8 cellular contexts compared by ENCODE assay signal in the genomic region with DNA sequence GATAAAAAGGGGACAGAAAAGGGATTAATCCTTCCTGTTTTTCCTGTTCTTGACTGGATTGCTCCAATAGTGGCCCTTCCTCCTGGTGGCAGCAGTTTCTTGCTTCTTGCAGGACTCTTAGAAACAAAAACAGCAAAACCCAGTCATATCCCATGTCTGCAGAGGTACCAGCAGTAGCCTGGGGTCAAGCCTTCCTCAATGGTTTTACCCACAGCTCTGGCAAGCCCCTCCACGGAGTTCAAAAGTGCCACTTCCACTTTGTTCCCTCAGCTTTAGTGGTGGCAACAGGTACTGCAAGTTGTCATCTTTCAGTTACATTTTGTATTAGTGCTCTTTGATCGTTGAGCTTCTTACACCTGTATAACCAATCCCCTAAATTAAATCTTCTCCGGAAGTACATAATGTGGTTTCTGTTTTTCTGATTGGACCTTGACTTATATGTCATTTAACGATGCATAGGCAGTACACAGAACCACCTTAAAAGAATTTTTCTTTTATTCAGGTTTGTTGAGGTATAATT. TPM values are rescaled to one million over a fixed set of nuclear protein-coding genes. Genes with fewer than 3 reads are reported as not detected.
A peak's percentile ranks its signal among the peaks of the same experiment; 100 is the strongest.
DNase-seq lines count a peak whose midpoint lies in the region; ATAC-seq and TF ChIP-seq lines count a peak whose summit lies in the region.

No MANE protein-coding gene starts in this region.

- peaks cover 13% of the 10 kb centered on the region for H3K27me3 Mint-ChIP-seq in activated CD8-positive, alpha-beta memory T cell treated with anti-CD3 and anti-CD28 coated beads, Interleukin-2, amount 10 ng/mL, durations not matched to agents 7 days and 5 days

- no peak overlapping the region for H3K4me3 ChIP-seq in neural cell (ENCODE audit: low read length)

- no peaks in the 10 kb centered on the region for H3K79me2 ChIP-seq in neural cell (replicated peaks; ENCODE audit: insufficient read depth, low read length)

- H3K4me3 Mint-ChIP-seq in activated CD8-positive, alpha-beta memory T cell treated with anti-CD3 and anti-CD28 coated beads, Interleukin-2, amount 10 ng/mL, durations not matched to agents 7 days and 5 days = no peak overlapping the region

- no peaks in the 10 kb centered on the region for H3K9me3 Mint-ChIP-seq in activated CD8-positive, alpha-beta memory T cell treated with anti-CD3 and anti-CD28 coated beads, Interleukin-2, amount 10 ng/mL, durations not matched to agents 7 days and 5 days (ENCODE audit: low read depth)

- H3K36me3 ChIP-seq in neural cell (ENCODE audit: insufficient read depth, low read length) = no peaks in the 10 kb centered on the region

- no peaks in the 10 kb centered on the region for H3K36me3 Mint-ChIP-seq in activated CD8-positive, alpha-beta memory T cell treated with anti-CD3 and anti-CD28 coated beads, Interleukin-2, amount 10 ng/mL, durations not matched to agents 7 days and 5 days

- TF ChIP-seq RAD21 in neural cell (conservative IDR thresholded peaks at IDR 0.05) = no peak

- no peaks in the 10 kb centered on the region for H3K9me3 ChIP-seq in neural cell (ENCODE audit: low read length)

- no peaks in the 10 kb centered on the region for H4K20me1 ChIP-seq in neural cell (ENCODE audit: insufficient read depth)

- H3F3A ChIP-seq in neural cell (ENCODE audit: insufficient read depth, low read length, poor library complexity, severe bottlenecking) = no peaks in the 10 kb centered on the region

- ATAC-seq in activated CD8-positive, alpha-beta memory T cell treated with anti-CD3 and anti-CD28 coated beads, Interleukin-2, amount 10 ng/mL, durations not matched to agents 7 days and 5 days = peak; percentile 73
- ATAC-seq in GM21786 (IDR thresholded peaks at IDR 0.05; ENCODE audit: unreplicated experiment) (peak; percentile 58), GM21381 (IDR thresholded peaks at IDR 0.05; ENCODE audit: unreplicated experiment) (no peak)

- H3K27ac Mint-ChIP-seq in activated CD8-positive, alpha-beta memory T cell treated with anti-CD3 and anti-CD28 coated beads, Interleukin-2, amount 10 ng/mL, durations not matched to agents 7 days and 5 days = no peak overlapping the region

- no peaks in the 10 kb centered on the region for H3K9me2 ChIP-seq in neural cell (ENCODE audit: insufficient read depth, low read length)

- no peak overlapping the region for H3K9ac ChIP-seq in neural cell (ENCODE audit: low read length)

- no peak for TF ChIP-seq EP300 in neural cell (conservative IDR thresholded peaks at IDR 0.05; ENCODE audit: poor library complexity, severe bottlenecking)

- peak; percentile 49 for DNase-seq in activated CD8-positive, alpha-beta memory T cell treated with anti-CD3 and anti-CD28 coated beads, Interleukin-2, amount 10 ng/mL, durations not matched to agents 7 days and 5 days
- no peak for DNase-seq in activated CD8-positive, alpha-beta memory T cell treated with anti-CD3 and anti-CD28 coated beads for 24 hours
- DNase-seq in NCI-H748 treated with DMSO at 0.1 percent for 48 hours (lab: John Stamatoyannopoulos, UW) (peak; percentile 22), hepatic stellate cell (ENCODE audit: low spot score) (no peak)
- DNase-seq in central memory CD4-positive, alpha-beta T cell = peak; percentile 32

- peaks cover 6% of the 10 kb centered on the region for H3K4me1 Mint-ChIP-seq in activated CD8-positive, alpha-beta memory T cell treated with anti-CD3 and anti-CD28 coated beads, Interleukin-2, amount 10 ng/mL, durations not matched to agents 7 days and 5 days

- no peak overlapping the region for H3K4me2 ChIP-seq in neural cell (ENCODE audit: low read length)

- H3K27me3 ChIP-seq in neural cell (ENCODE audit: insufficient read depth, low read depth, low read length) = no peaks in the 10 kb centered on the region

- no peak overlapping the region for H2AFZ ChIP-seq in neural cell (ENCODE audit: low read depth, low read length)

- peak; percentile 45 for TF ChIP-seq CTCF in neural cell (IDR thresholded peaks at IDR 0.05; ENCODE audit: poor library complexity, severe bottlenecking)

- H3K27ac ChIP-seq in neural cell (ENCODE audit: low read length) = no peak overlapping the region

- CTCF ChIA-PET in activated CD8-positive, alpha-beta memory T cell treated with anti-CD3 and anti-CD28 coated beads, Interleukin-2, amount 10 ng/mL, durations not matched to agents 7 days and 5 days (lab: Charles Lee) = interaction anchor here (0.8 to 2.9 kb wide), 11 partner anchors 9 to 545 kb away, joined by 3 to 13 read pairs (median 4); a partner anchor contains a TSS

TF ChIP-seq in neural cell, 6 proteins besides CTCF, POLR2A, EP300 and RAD21:
- TF ChIP-seq EZH2 (IDR thresholded peaks at IDR 0.05; ENCODE audit: borderline replicate concordance, insufficient read depth, low read length, poor library complexity, severe bottlenecking) (no peak), MXI1 (conservative IDR thresholded peaks at IDR 0.05; ENCODE audit: poor library complexity, severe bottlenecking) (no peak), POLR2AphosphoS5 (IDR thresholded peaks at IDR 0.05) (no peak), SMC3 (conservative IDR thresholded peaks at IDR 0.05; ENCODE audit: poor library complexity) (no peak), TAF1 (IDR thresholded peaks at IDR 0.05; ENCODE audit: low read depth) (no peak)
TF ChIP-seq in neural cell: peak in this region for 0.

RNA-seq across cellular contexts. Expression of a gene that starts 8.7 kb away (rescaled TPM):
- total RNA-seq in activated CD8-positive, alpha-beta memory T cell treated with anti-CD3 and anti-CD28 coated beads, Interleukin-2, amount 10 ng/mL, durations not matched to agents 7 days and 5 days = 10 to 100 TPM; 18.8 to 24.0 TPM
- 47.6 and 48.7 TPM in 2 replicates for polyA plus RNA-seq in neural cell
- polyA minus RNA-seq in neural cell = 185 and 191 TPM in 2 replicates

Comparison
In these comparisons a context has a peak if more than half of its experiments do, and no peak if none do; other contexts are left out.
1. DNase-seq: peak in activated CD8-positive, alpha-beta memory T cell treated with anti-CD3 and anti-CD28 coated beads, Interleukin-2, amount 10 ng/mL, durations not matched to agents 7 days and 5 days (single experiment), NCI-H748 treated with DMSO at 0.1 percent for 48 hours (single experiment) and central memory CD4-positive, alpha-beta T cell (single experiment); none in activated CD8-positive, alpha-beta memory T cell treated with anti-CD3 and anti-CD28 coated beads for 24 hours (single experiment) and hepatic stellate cell (single experiment).